ENCODE assay signal across 8 cellular contexts in the genomic region with DNA sequence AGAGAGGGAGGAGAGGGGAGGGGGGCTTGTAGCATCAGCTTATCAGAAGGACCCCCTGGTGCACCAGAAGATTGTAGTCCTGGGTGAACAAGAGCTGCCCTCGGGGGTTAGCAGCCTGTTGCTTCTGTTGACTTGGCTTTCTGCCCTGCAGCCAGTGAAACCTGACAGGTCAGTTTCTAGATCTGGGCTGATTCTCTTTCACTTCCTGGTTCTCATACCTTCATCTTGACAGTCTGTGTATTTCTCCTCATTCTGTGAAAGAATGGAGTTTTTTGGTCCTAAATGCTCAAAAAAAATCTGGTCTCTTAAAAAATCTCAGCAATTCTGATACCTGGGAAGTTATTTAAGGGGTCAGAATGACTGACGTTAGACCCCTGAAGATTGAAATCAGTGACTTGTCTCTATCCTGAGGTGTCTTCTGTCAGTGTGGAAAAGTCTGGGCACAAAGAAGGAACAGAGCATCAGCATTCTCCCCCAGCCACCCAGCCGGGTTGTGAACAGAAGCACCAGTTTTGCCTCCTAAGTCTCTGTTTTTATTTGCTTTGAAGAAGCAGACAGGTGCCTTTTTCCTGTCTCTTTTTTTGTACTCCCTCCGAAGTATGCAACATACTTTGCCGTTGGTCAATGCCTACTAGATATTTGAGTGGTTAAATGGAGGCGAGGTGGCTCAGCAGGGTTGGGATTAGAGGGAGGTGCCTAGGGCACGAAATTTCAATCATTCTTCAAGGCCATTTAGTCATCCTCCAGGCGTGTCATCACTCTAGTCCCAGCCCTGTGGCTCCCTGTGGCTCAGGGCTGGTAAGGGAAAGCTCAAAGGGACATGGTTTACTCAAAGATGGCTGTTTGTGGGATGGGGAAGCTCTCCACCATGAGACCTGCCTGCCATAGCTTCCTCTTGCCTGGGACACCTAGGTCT. TPM values are rescaled to one million over a fixed set of nuclear protein-coding genes. Genes with fewer than 3 reads are reported as not detected.
A peak's percentile ranks its signal among the peaks of the same experiment; 100 is the strongest.
DNase-seq lines count a peak whose midpoint lies in the region; ATAC-seq and TF ChIP-seq lines count a peak whose summit lies in the region.

No MANE protein-coding gene starts in this region.

- H2BK15ac ChIP-seq in mesenchymal stem cell (ENCODE audit: low read depth, poor library complexity, severe bottlenecking) = no peak overlapping the region

- H4K91ac ChIP-seq in mesenchymal stem cell (ENCODE audit: low read length) = no peak overlapping the region

- H2AK5ac ChIP-seq in mesenchymal stem cell (ENCODE audit: low read length, severe bottlenecking) = peak overlapping the region; percentile 65

- H3K23ac ChIP-seq in mesenchymal stem cell (ENCODE audit: low read length in 2 of 2) = no peak overlapping the region

- no peak overlapping the region for H3K9ac ChIP-seq in mesenchymal stem cell (ENCODE audit: low read length)

- H3K79me1 ChIP-seq in mesenchymal stem cell (replicated peaks; ENCODE audit: low read length, poor library complexity, severe bottlenecking) = peaks cover 1% of the 10 kb centered on the region

- H3K4me3 ChIP-seq in GM06990 (replicated peaks; ENCODE audit: low read depth, low read length) = no peak overlapping the region
- H3K4me3 ChIP-seq in SJCRH30 = no peak overlapping the region
- no peak overlapping the region for H3K4me3 ChIP-seq in mesenchymal stem cell (ENCODE audit: insufficient read depth in 1 of 2, low read depth in 1 of 2, low read length in 2 of 2)

- no peak overlapping the region for H4K8ac ChIP-seq in mesenchymal stem cell (ENCODE audit: low read length)

- peaks cover 26% of the 10 kb centered on the region for H3K4me1 ChIP-seq in SJCRH30
- H3K4me1 ChIP-seq in mesenchymal stem cell (ENCODE audit: control insufficient read depth, insufficient read depth, low read depth, low read length) = peaks cover 28% of the 10 kb centered on the region

- H3K4ac ChIP-seq in mesenchymal stem cell (ENCODE audit: low read depth in 1 of 2, low read length in 2 of 2) = no peak overlapping the region

- ATAC-seq in GM21423 (IDR thresholded peaks at IDR 0.05; ENCODE audit: unreplicated experiment) = peak; percentile 48

- H3K4me2 ChIP-seq in mesenchymal stem cell (ENCODE audit: low read length, poor library complexity, severe bottlenecking) = no peak overlapping the region

- peak overlapping the region; percentile 20 for H2BK5ac ChIP-seq in mesenchymal stem cell (ENCODE audit: low read depth, low read length, poor library complexity, severe bottlenecking)

- no peak overlapping the region for H2AFZ ChIP-seq in mesenchymal stem cell (ENCODE audit: low read depth, low read length)

- no peak for TF ChIP-seq CTCF in GM06990 (IDR thresholded peaks at IDR 0.05; ENCODE audit: insufficient read depth, low read length, poor library complexity, severe bottlenecking)

- H3K36me3 ChIP-seq in GM06990 (ENCODE audit: control insufficient read depth, insufficient read depth, low read length) (no peaks in the 10 kb centered on the region; the same call in none of the 2 replicates), SJCRH30 (peaks cover 12% of the 10 kb centered on the region; the same call in 1 of the 2 replicates), mesenchymal stem cell (ENCODE audit: control insufficient read depth in 1 of 2, insufficient read depth in 2 of 2, low read depth in 1 of 2, low read length in 2 of 2) (peaks cover 0 to under 1% of the 10 kb centered on the region in 2 experiments)

- no peak overlapping the region for H3K18ac ChIP-seq in mesenchymal stem cell (ENCODE audit: low read depth in 1 of 2, low read length in 2 of 2)

- no peak overlapping the region for H3K14ac ChIP-seq in mesenchymal stem cell (ENCODE audit: low read length in 2 of 2)

- WGBS in mesenchymal stem cell = 54% methylated on average over 6 of the region's 8 CpGs

- H3K9me3 ChIP-seq in SJCRH30 (replicated peaks) = no peaks in the 10 kb centered on the region
- H3K9me3 ChIP-seq in mesenchymal stem cell (ENCODE audit: control insufficient read depth, low read length) = no peaks in the 10 kb centered on the region

- DNase-seq in GM06990 (ENCODE audit: extremely low read depth, insufficient read length) = peak; percentile 78
- DNase-seq in HS-27A (ENCODE audit: low read depth) = peak; percentile 84
- peak; percentile 22 to 41 for DNase-seq in SJCRH30
- DNase-seq in mesenchymal stem cell = no peak
- no peak for DNase-seq in stimulated activated CD4-positive, alpha-beta T cell treated with anti-CD3 and anti-CD28 coated beads, Interleukin-2, amount 100 ng/mL, for 48 hours
- no peak for DNase-seq in H4 (ENCODE audit: low spot score)
- no peak for DNase-seq in SKM-1 treated with dmso at 0.1 percent for 144 hours (lab: John Stamatoyannopoulos, UW; ENCODE audit: unreplicated experiment)

- H3K27ac ChIP-seq in SJCRH30 (peak overlapping the region; percentile 60), mesenchymal stem cell (ENCODE audit: low read length, poor library complexity, severe bottlenecking) (peak overlapping the region; percentile 64)

- no peak overlapping the region for H2BK120ac ChIP-seq in mesenchymal stem cell (ENCODE audit: low read depth, low read length)

- H2BK12ac ChIP-seq in mesenchymal stem cell (ENCODE audit: low read length in 2 of 2) = no peak overlapping the region

- H3K27me3 ChIP-seq in GM06990 (replicated peaks; ENCODE audit: control insufficient read depth, insufficient read depth, low read length) (no peaks in the 10 kb centered on the region), SJCRH30 (no peaks in the 10 kb centered on the region), mesenchymal stem cell (ENCODE audit: control insufficient read depth in 1 of 2, insufficient read depth in 1 of 2, low read length in 2 of 2) (peaks cover 0 to 3% of the 10 kb centered on the region in 2 experiments)

RNA-seq across cellular contexts. Expression of gene TTC9, which starts 24.0 kb away (rescaled TPM):
- 6.4 and 6.5 TPM in 2 replicates for total RNA-seq in SJCRH30 (2014; rRNA removed; shearing (Covaris generic))
- polyA plus RNA-seq in mesenchymal stem cell (2013, experiment 1 of 2) = 3.2 TPM
- polyA plus RNA-seq in mesenchymal stem cell (2013, experiment 2 of 2) = 3.4 TPM
- 0.68 and 0.88 TPM in 2 replicates for total RNA-seq in H4 (2014; rRNA removed; shearing (Covaris generic))

Comparison
In these comparisons a context has a peak if more than half of its experiments do, and no peak if none do; other contexts are left out.
1. DNase-seq: peak in GM06990 (single experiment), HS-27A (single experiment) and SJCRH30 (2 of 2); none in mesenchymal stem cell (single experiment), stimulated activated CD4-positive, alpha-beta T cell treated with anti-CD3 and anti-CD28 coated beads, Interleukin-2, amount 100 ng/mL, for 48 hours (0 of 2), H4 (single experiment) and SKM-1 treated with dmso at 0.1 percent for 144 hours (single experiment).